Comparison of ENCODE assay signal across 26 cellular contexts in genomic region chr7:57646219-57646900, GRCh38.
DNase-seq lines count a peak whose midpoint lies in the region; FAIRE-seq and TF ChIP-seq lines count a peak whose summit lies in the region.
"Had no signal": no experiment of that assay in that cellular context is flagged by ENCODE, and none has a peak within 500 bp of the region (broad histone marks: within the 10 kb centered on the region; RNA-seq: fewer than 3 reads in every experiment).

No MANE protein-coding gene starts in this region.

- H3K27me3 ChIP-seq in H7 (ENCODE audit: control insufficient read depth, insufficient read depth, low read length): no peaks in the 10 kb centered on the region
- no peaks in the 10 kb centered on the region for H3K27me3 ChIP-seq in spleen (replicated peaks in 1 of 7)
- H3K27me3 ChIP-seq in breast epithelium: no peaks in the 10 kb centered on the region
- H3K27me3 ChIP-seq: BE2C, BLaER1 had no signal

- H3K4me1 ChIP-seq in spleen: no peaks in the 10 kb centered on the region
- H3K4me1 ChIP-seq in breast epithelium: no peaks in the 10 kb centered on the region
- H3K4me1 ChIP-seq: BE2C, BLaER1 had no signal

- H3K9me3 ChIP-seq in spleen: peaks cover 0 to 92% (median 51%) of the 10 kb centered on the region in 8 donors
- peaks cover 8 to 45% of the 10 kb centered on the region in 2 donors for H3K9me3 ChIP-seq in breast epithelium
- H3K9me3 ChIP-seq: BE2C had no signal

- H3K4me3 ChIP-seq in H7 (ENCODE audit: insufficient read depth, low read depth, low read length): no peak overlapping the region
- H3K4me3 ChIP-seq in spleen: no peak overlapping the region
- no peak overlapping the region for H3K4me3 ChIP-seq in breast epithelium
- H3K4me3 ChIP-seq: BLaER1, GM12878 had no signal

- FAIRE-seq in urothelium cell line (lab: Jason Lieb, UNC): peak; percentile 63
- FAIRE-seq: A204.1, GM12878, GM12892, GM19239 had no signal

- H3K27ac ChIP-seq in spleen (no peak overlapping the region), breast epithelium (no peak overlapping the region)
- H3K27ac ChIP-seq: BLaER1 had no signal

- in situ Hi-C loops in GM13977 (cut with MboI; ENCODE audit: low pct_unique_long_range_greater_than_20kb, low sequenced_read_pairs, unreplicated experiment): no loop called here

- TF ChIP-seq POLR2A in spleen (IDR thresholded peaks at IDR 0.05) (no peak), breast epithelium (IDR thresholded peaks at IDR 0.05) (no peak)

- WGBS in spleen, 5 donors: 86 to 89% (median 88%) methylated on average over 32 of the region's 32 CpGs

- H3K36me3 ChIP-seq in H7 (replicated peaks; ENCODE audit: control insufficient read depth, insufficient read depth, low read length) (no peaks in the 10 kb centered on the region), spleen (no peaks in the 10 kb centered on the region), breast epithelium (no peaks in the 10 kb centered on the region)
- H3K36me3 ChIP-seq: BE2C, BLaER1 had no signal

- DNase-seq in GM13977 (ENCODE audit: low spot score) (peak; percentile 4), H7 (peak; percentile 2), NCI-H1105 treated with DMSO at 0.1 percent for 48 hours (lab: John Stamatoyannopoulos, UW) (peak; percentile 57), urothelium cell line (ENCODE audit: low spot score) (no peak), spleen (no peak), NCI-H774 (lab: John Stamatoyannopoulos, UW) (no peak), breast epithelium (ENCODE audit: low spot score in 2 of 2) (no peak)
- DNase-seq: 8988T; ACHN; BE2C; C1 segment of cervical spinal cord; CD4-positive, alpha-beta memory T cell; CD4-positive, CD25-positive, alpha-beta regulatory T cell; CD8-positive, alpha-beta memory T cell; COR-L47; DMS 273 treated with DMSO at 0.1 percent for 48 hours; DMS153; DMS79; DND-41; EL; GDM1 had no signal

- intact Hi-C loops in spleen (cut with DNase I; ENCODE audit: low total_unique reads): no loop called here
- intact Hi-C loops in breast epithelium (cut with DNase I; ENCODE audit: low total_unique reads): no loop called here

- TF ChIP-seq CTCF in GM13977 (IDR thresholded peaks at IDR 0.05; ENCODE audit: extremely low read depth, insufficient read depth, missing control alignments): no peak
- no peak for TF ChIP-seq CTCF in spleen (IDR thresholded peaks at IDR 0.05 in 8 of 11, conservative IDR thresholded peaks at IDR 0.05 in 3 of 11)
- no peak for TF ChIP-seq CTCF in breast epithelium (IDR thresholded peaks at IDR 0.05)

Comparison
In these comparisons a context has a peak if more than half of its experiments do, and no peak if none do; other contexts are left out.
1. DNase-seq: peak in GM13977 (single experiment), H7 (single experiment) and NCI-H1105 treated with DMSO at 0.1 percent for 48 hours (single experiment); none in urothelium cell line (single experiment), spleen (single experiment), NCI-H774 (single experiment) and breast epithelium (0 of 2).